Comparison of ENCODE assay signal across 1 cellular context in genomic region chr2:203815541-203815898, GRCh38.
TF ChIP-seq lines count a peak whose summit lies in the region.

No MANE protein-coding gene starts in this region.

TF ChIP-seq in SK-N-SH treated with all-trans-retinoic acid at 6 μM for 48 hours, 23 proteins besides CTCF, POLR2A, EP300 and RAD21 (continued from another document):
- TF ChIP-seq CREB5 (CRISPR knock-in tag; IDR thresholded peaks at IDR 0.05; ENCODE audit: low read depth) (no peak), CSRNP3 (CRISPR knock-in tag; IDR thresholded peaks at IDR 0.05) (no peak), ZC3H10 (CRISPR knock-in tag; IDR thresholded peaks at IDR 0.05) (no peak), ZNF565 (CRISPR knock-in tag; conservative IDR thresholded peaks at IDR 0.05; ENCODE audit: low read depth) (no peak), PPARA (CRISPR knock-in tag; IDR thresholded peaks at IDR 0.05; ENCODE audit: borderline replicate concordance) (no peak), ZFP30 (CRISPR knock-in tag; IDR thresholded peaks at IDR 0.05) (no peak), RARB (CRISPR knock-in tag; IDR thresholded peaks at IDR 0.05) (no peak), ZFP3 (CRISPR knock-in tag; IDR thresholded peaks at IDR 0.05) (no peak), ARNTL (CRISPR knock-in tag; IDR thresholded peaks at IDR 0.05; ENCODE audit: borderline replicate concordance, low read depth) (no peak), ZNF70 (CRISPR knock-in tag; IDR thresholded peaks at IDR 0.05) (no peak), GLIS3 (CRISPR knock-in tag; IDR thresholded peaks at IDR 0.05) (no peak), TOX (CRISPR knock-in tag; IDR thresholded peaks at IDR 0.05; ENCODE audit: borderline replicate concordance) (no peak), OSR1 (CRISPR knock-in tag; IDR thresholded peaks at IDR 0.05) (no peak), BACH2 (CRISPR knock-in tag; IDR thresholded peaks at IDR 0.05; ENCODE audit: borderline replicate concordance) (no peak), CSDC2 (CRISPR knock-in tag; IDR thresholded peaks at IDR 0.05) (no peak)
- TF ChIP-seq, protein P1, sequence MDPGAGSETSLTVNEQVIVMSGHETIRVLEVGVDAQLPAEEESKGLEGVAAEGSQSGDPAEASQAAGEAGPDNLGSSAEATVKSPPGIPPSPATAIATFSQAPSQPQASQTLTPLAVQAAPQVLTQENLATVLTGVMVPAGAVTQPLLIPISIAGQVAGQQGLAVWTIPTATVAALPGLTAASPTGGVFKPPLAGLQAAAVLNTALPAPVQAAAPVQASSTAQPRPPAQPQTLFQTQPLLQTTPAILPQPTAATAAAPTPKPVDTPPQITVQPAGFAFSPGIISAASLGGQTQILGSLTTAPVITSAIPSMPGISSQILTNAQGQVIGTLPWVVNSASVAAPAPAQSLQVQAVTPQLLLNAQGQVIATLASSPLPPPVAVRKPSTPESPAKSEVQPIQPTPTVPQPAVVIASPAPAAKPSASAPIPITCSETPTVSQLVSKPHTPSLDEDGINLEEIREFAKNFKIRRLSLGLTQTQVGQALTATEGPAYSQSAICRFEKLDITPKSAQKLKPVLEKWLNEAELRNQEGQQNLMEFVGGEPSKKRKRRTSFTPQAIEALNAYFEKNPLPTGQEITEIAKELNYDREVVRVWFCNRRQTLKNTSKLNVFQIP (CRISPR knock-in tag; IDR thresholded peaks at IDR 0.05; ENCODE audit: borderline replicate concordance, low read depth): no peak
- TF ChIP-seq, protein P2, sequence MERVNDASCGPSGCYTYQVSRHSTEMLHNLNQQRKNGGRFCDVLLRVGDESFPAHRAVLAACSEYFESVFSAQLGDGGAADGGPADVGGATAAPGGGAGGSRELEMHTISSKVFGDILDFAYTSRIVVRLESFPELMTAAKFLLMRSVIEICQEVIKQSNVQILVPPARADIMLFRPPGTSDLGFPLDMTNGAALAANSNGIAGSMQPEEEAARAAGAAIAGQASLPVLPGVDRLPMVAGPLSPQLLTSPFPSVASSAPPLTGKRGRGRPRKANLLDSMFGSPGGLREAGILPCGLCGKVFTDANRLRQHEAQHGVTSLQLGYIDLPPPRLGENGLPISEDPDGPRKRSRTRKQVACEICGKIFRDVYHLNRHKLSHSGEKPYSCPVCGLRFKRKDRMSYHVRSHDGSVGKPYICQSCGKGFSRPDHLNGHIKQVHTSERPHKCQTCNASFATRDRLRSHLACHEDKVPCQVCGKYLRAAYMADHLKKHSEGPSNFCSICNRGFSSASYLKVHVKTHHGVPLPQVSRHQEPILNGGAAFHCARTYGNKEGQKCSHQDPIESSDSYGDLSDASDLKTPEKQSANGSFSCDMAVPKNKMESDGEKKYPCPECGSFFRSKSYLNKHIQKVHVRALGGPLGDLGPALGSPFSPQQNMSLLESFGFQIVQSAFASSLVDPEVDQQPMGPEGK (CRISPR knock-in tag; IDR thresholded peaks at IDR 0.05; ENCODE audit: borderline replicate concordance): no peak
TF ChIP-seq in SK-N-SH treated with all-trans-retinoic acid at 6 μM for 48 hours: peak in this region for 0.
